ENCODE assay signal across 22 cellular contexts in the genomic region with DNA sequence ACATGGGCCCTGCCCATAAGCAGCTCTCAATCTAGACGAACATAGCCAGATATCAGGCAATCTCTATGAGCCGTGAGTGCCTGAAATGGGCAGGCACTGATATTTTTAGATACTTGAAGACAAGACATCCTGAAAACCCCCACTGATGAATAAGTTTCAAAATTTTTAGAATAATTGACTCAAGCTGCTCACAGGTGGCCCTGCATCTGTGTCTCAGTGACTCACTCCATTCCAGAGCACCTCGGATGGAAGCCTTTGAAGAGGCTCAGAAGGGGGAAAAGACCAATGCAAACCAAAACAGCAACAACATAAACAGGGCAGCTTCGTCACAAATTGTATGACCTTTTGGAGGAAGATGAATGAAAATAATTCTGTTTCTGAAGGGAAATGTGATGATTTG. TPM values are rescaled to one million over a fixed set of nuclear protein-coding genes. Genes with fewer than 3 reads are reported as not detected.
A peak's percentile ranks its signal among the peaks of the same experiment; 100 is the strongest.
DNase-seq lines count a peak whose midpoint lies in the region; ATAC-seq and TF ChIP-seq lines count a peak whose summit lies in the region.
"Had no signal": no experiment of that assay in that cellular context is flagged by ENCODE, and none has a peak within 500 bp of the region (broad histone marks: within the 10 kb centered on the region; RNA-seq: fewer than 3 reads in every experiment).

No MANE protein-coding gene starts in this region.

- no peak overlapping the region for H2AFZ ChIP-seq in GM23248

- no peaks in the 10 kb centered on the region for H4K20me1 ChIP-seq in GM23248 (ENCODE audit: insufficient read depth)

- in situ Hi-C loops in GM23248 (cut with MboI): no loop called here

- H3K79me2 ChIP-seq in GM23248 (ENCODE audit: insufficient read depth): no peaks in the 10 kb centered on the region

- TF ChIP-seq CTCF in fibroblast of villous mesenchyme (IDR thresholded peaks at IDR 0.05; ENCODE audit: insufficient read depth, low read depth, low read length): no peak

- peak; percentile 36 for DNase-seq in GM23248
- peak; percentile 75 for DNase-seq in RPMI7951 (ENCODE audit: low read depth)
- DNase-seq in fibroblast of villous mesenchyme (ENCODE audit: low read depth): peak; percentile 61
- DNase-seq in HK-2 (ENCODE audit: unreplicated experiment): no peak
- DNase-seq in cortex of kidney (lab: John Stamatoyannopoulos, UW): no peak
- DNase-seq: Caco-2; CD4-positive, CD25-positive, alpha-beta regulatory T cell; DMS153; GOT3; NCI-H1417; NCI-H1930; NCI-H2171; NCI-H446; NCI-H69; NK-92 treated with Interleukin-12 subunit alpha and Interleukin-12 subunit beta, amount 100 ng/mL, for 24 hours; OCI-M1; RPMI8226; SIG-M5 had no signal

- no peaks in the 10 kb centered on the region for H3K9me2 ChIP-seq in GM23248 (ENCODE audit: insufficient read depth)

- no peak overlapping the region for H3K27ac ChIP-seq in GM23248

- ATAC-seq in HG02623 (IDR thresholded peaks at IDR 0.05; ENCODE audit: unreplicated experiment) (no peak), HG02885 (IDR thresholded peaks at IDR 0.05; ENCODE audit: poor library complexity, unreplicated experiment) (no peak)

- no peaks in the 10 kb centered on the region for H3K36me3 ChIP-seq in GM23248 (ENCODE audit: low read depth)

- 0 out of 2 replicates have a peak, but pooled peaks cover 6% of the 10 kb centered on the region for H3F3A ChIP-seq in GM23248 (ENCODE audit: insufficient read depth)

- peak overlapping the region; percentile 20 for H3K4me2 ChIP-seq in GM23248 (ENCODE audit: unreplicated experiment)

- H3K4me1 ChIP-seq in GM23248 (ENCODE audit: insufficient read depth): peaks cover 8% of the 10 kb centered on the region
- H3K4me1 ChIP-seq: Caco-2 had no signal

- 15 to 16% methylated on average over 4 of the region's 4 CpGs for WGBS in GM23248 (ENCODE audit: low coverage in 1 of 2, low lambda C conversion rate in 2 of 2, missing lambda C conversion rate in 2 of 2), 2 experiments

- no peak overlapping the region for H3K9ac ChIP-seq in GM23248

- H3K9me3 ChIP-seq in GM23248 (ENCODE audit: low read depth): no peaks in the 10 kb centered on the region

- H3K27me3 ChIP-seq in GM23248 (replicated peaks; ENCODE audit: insufficient read depth): no peaks in the 10 kb centered on the region

- H3K4me3 ChIP-seq in GM23248 (no peak overlapping the region), fibroblast of villous mesenchyme (ENCODE audit: low read depth, low read length) (no peak overlapping the region)

RNA-seq across cellular contexts. Expression of a gene that starts 42.8 kb away (rescaled TPM):
- total RNA-seq in GM23248 (2014; rRNA removed; shearing (Covaris generic)): 3.4 and 5.1 TPM in 2 replicates
- polyA plus RNA-seq in GM23248 (2016; fragmentation: Nextera tagmentation; extraction: Ambion mirVana): 4.2 and 4.6 TPM in 2 replicates
- total RNA-seq in RPMI7951 (2014; rRNA removed; shearing (Covaris generic)): 7.6 and 8.4 TPM in 2 replicates
- 2.9 and 4.7 TPM in 2 replicates for total RNA-seq in fibroblast of villous mesenchyme

RNA-seq across cellular contexts. Expression of a gene that starts 58.6 kb away (rescaled TPM):
- total RNA-seq in GM23248 (2014; rRNA removed; shearing (Covaris generic)): 0.13 and 0.43 TPM in 2 replicates
- 0.62 and 0.74 TPM in 2 replicates for polyA plus RNA-seq in GM23248 (2016; fragmentation: Nextera tagmentation; extraction: Ambion mirVana)
- 0.10 and 0.24 TPM in 2 replicates for total RNA-seq in RPMI7951 (2014; rRNA removed; shearing (Covaris generic))
- 0.32 and 1.3 TPM in 2 replicates for total RNA-seq in fibroblast of villous mesenchyme
- total RNA-seq: B cell; CD4-positive, CD25-positive, alpha-beta regulatory T cell; LHCN-M2 had no signal

Comparison
In these comparisons a context has a peak if more than half of its experiments do, and no peak if none do; other contexts are left out.
1. DNase-seq: peak in GM23248 (single experiment), RPMI7951 (single experiment) and fibroblast of villous mesenchyme (single experiment); none in HK-2 (single experiment) and cortex of kidney (single experiment).